In genomic region chr1:208093754-208094719, GRCh38 we compare ENCODE assay signal across 8 cellular contexts.
A peak's percentile ranks its signal among the peaks of the same experiment; 100 is the strongest.
DNase-seq lines count a peak whose midpoint lies in the region; ATAC-seq and TF ChIP-seq lines count a peak whose summit lies in the region.

No MANE protein-coding gene starts in this region.

- peak; percentile 72 for ATAC-seq in GM18868 (IDR thresholded peaks at IDR 0.05; ENCODE audit: unreplicated experiment)
- peak; percentile 82 to 86 (median 84) for ATAC-seq in right lobe of liver

- H3K27me3 ChIP-seq in WERI-Rb-1 (ENCODE audit: insufficient read depth, low read depth, severe bottlenecking) (no peaks in the 10 kb centered on the region), right lobe of liver (no peaks in the 10 kb centered on the region)

- intact Hi-C loops in right lobe of liver (cut with DNase I): no loop called here

- H3K4me1 ChIP-seq in right lobe of liver: no peaks in the 10 kb centered on the region

- 46% methylated on average over 3 of the region's 4 CpGs for WGBS in right lobe of liver (ENCODE audit: insufficient coverage, low coverage, low lambda C conversion rate, missing lambda C conversion rate)

- peak; percentile 90 for TF ChIP-seq CTCF in LNCaP clone FGC (IDR thresholded peaks at IDR 0.05; ENCODE audit: control insufficient read depth, extremely low read depth, insufficient read depth)
- peak; percentile 100 for TF ChIP-seq CTCF in WERI-Rb-1 (IDR thresholded peaks at IDR 0.05; ENCODE audit: low read depth, low read length)
- TF ChIP-seq CTCF in right lobe of liver (IDR thresholded peaks at IDR 0.05): peak; percentile 55 to 82 (median 74)

- peak; percentile 59 for DNase-seq in AG08396 (ENCODE audit: low spot score)
- DNase-seq in LNCaP clone FGC (ENCODE audit: low read depth): peak; percentile 14
- DNase-seq in WERI-Rb-1: peak; percentile 97
- peak; percentile 57 for DNase-seq in cerebellar cortex (ENCODE audit: low spot score)
- peak; percentile 68 to 74 (median 73) for DNase-seq in right lobe of liver
- peak; percentile 5 to 27 for DNase-seq in stimulated activated CD8-positive, alpha-beta memory T cell treated with anti-CD3 and anti-CD28 coated beads, Interleukin-2, amount 100 ng/mL, for 1 hour (ENCODE audit: low read depth in 2 of 2)
- DNase-seq in amniotic stem cell (lab: John Stamatoyannopoulos, UW): no peak

- H3K36me3 ChIP-seq in WERI-Rb-1 (peaks cover 58% of the 10 kb centered on the region), right lobe of liver (peaks cover 0 to 12% (median 0%) of the 10 kb centered on the region in 4 donors)

- H3K9me3 ChIP-seq in WERI-Rb-1 (ENCODE audit: severe bottlenecking): no peaks in the 10 kb centered on the region
- H3K9me3 ChIP-seq in right lobe of liver: no peaks in the 10 kb centered on the region

- H3K27ac ChIP-seq in WERI-Rb-1 (no peak overlapping the region), right lobe of liver (no peak overlapping the region)

- TF ChIP-seq POLR2A in right lobe of liver (IDR thresholded peaks at IDR 0.05): no peak

- no peak overlapping the region for H3K4me3 ChIP-seq in LNCaP clone FGC (ENCODE audit: low read depth, low read length)
- H3K4me3 ChIP-seq in WERI-Rb-1 (ENCODE audit: low read depth, low read length): no peak overlapping the region
- H3K4me3 ChIP-seq in right lobe of liver: no peak overlapping the region
